12 cellular contexts compared by ENCODE assay signal in the genomic region with DNA sequence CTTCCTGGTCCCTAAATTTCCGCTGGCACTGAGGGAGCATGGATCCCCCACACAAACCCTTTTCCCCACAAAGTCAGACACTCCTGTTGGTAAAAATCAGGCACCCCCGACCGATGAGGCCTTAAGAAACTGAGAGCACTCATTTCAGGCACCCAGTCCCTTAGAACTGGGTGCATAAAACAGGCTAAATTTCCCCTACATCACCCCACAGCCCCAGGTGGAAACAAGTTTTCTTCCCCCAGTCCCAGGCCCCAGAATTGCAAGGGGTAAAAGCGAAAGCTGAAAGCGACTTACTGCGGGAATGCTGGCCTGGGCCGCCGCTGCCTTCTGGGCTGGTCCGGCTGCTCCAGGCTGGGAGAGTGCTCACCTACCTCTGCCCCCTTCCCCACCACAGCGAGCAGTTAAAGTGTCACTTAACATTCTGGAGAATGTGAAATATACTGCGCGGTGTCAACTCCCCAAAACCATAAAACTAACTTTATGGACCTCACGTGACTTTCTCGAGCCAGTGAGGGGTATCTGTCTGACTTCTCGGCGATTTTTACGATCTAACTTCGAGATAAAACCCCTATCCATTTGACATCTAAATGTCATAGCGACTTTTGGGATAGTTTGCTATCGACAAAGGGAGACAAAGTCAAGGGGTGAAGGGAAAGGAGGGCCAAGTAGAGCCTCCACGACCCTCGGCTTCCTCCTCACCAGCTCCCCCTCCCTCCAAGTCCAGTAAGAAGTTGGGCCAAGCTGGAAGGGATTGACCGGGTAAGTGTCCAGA. TPM values are rescaled to one million over a fixed set of nuclear protein-coding genes. Genes with fewer than 3 reads are reported as not detected.
DNase-seq lines count a peak whose midpoint lies in the region; ATAC-seq and TF ChIP-seq lines count a peak whose summit lies in the region.
"Had no signal": no experiment of that assay in that cellular context is flagged by ENCODE, and none has a peak within 500 bp of the region (broad histone marks: within the 10 kb centered on the region; RNA-seq: fewer than 3 reads in every experiment).

Gene HOXB3 (minus strand): TSS at position 411 of the 772 bp plus-strand sequence. CDS start 37,767 bp downstream, outside the sequence.

- H3K36me3 Mint-ChIP-seq in CD14-positive monocyte (peaks cover 8 to 40% of the 10 kb centered on the region in 2 donors), neural progenitor cell (no peaks in the 10 kb centered on the region)

- no peak within 1 kb of the TSS for H3K9ac ChIP-seq in neural progenitor cell
- H3K9ac ChIP-seq: KMS-11 had no signal

- ATAC-seq in HG03108 (IDR thresholded peaks at IDR 0.05; ENCODE audit: unreplicated experiment) (no peak), GM19452 (IDR thresholded peaks at IDR 0.05; ENCODE audit: unreplicated experiment) (no peak)
- ATAC-seq: heart left ventricle had no signal

- H3K9me3 Mint-ChIP-seq in CD14-positive monocyte (peaks cover 0 to 33% (median 18%) of the 10 kb centered on the region in 7 donors), neural progenitor cell (peaks cover 11% of the 10 kb centered on the region)

- intact Hi-C loops in CD14-positive monocyte (cut with micrococcal nuclease) (loop anchor here (5.0 kb wide), 2 partner anchors 98 to 253 kb away; no protein-coding TSS in a partner anchor), esophagus muscularis mucosa (cut with DNase I) (loop anchor here (5.0 kb wide), 1 partner anchor 253 kb away; no protein-coding TSS in a partner anchor)

- TF ChIP-seq EP300 in esophagus muscularis mucosa (IDR thresholded peaks at IDR 0.05) = no peak

- H3K4me2 ChIP-seq in neural progenitor cell = no peak within 1 kb of the TSS
- H3K4me2 ChIP-seq: KMS-11 had no signal

- H3K4me3 Mint-ChIP-seq in CD14-positive monocyte (peak within 1 kb of the TSS; percentile 65 to 99), neural progenitor cell (peak within 1 kb of the TSS; percentile 58)

- TF ChIP-seq CTCF in CD14-positive monocyte (IDR thresholded peaks at IDR 0.05) (no peak), esophagus muscularis mucosa (IDR thresholded peaks at IDR 0.05) (no peak), neural progenitor cell (IDR thresholded peaks at IDR 0.05) (no peak)

- no peak within 1 kb of the TSS for H3K27ac Mint-ChIP-seq in CD14-positive monocyte
- H3K27ac Mint-ChIP-seq in neural progenitor cell = no peak within 1 kb of the TSS

- H3K27me3 Mint-ChIP-seq in CD14-positive monocyte (ENCODE audit: low read depth in 3 of 3) (peaks cover 100% of the 10 kb centered on the region in 3 donors), neural progenitor cell (ENCODE audit: insufficient read depth, low read depth) (peaks cover 97% of the 10 kb centered on the region)

- H4K20me1 ChIP-seq in neural progenitor cell (ENCODE audit: low read depth) = peaks cover 92% of the 10 kb centered on the region

- H3F3A ChIP-seq in neural progenitor cell (ENCODE audit: low read depth) = no peaks in the 10 kb centered on the region

- H3K4me1 Mint-ChIP-seq in CD14-positive monocyte (peaks cover 59% of the 10 kb centered on the region), neural progenitor cell (peaks cover 11% of the 10 kb centered on the region)

- TF ChIP-seq POLR2A in esophagus muscularis mucosa (IDR thresholded peaks at IDR 0.05; ENCODE audit: low read depth) = no peak

- H3K4me1 ChIP-seq in esophagus muscularis mucosa (peaks cover 35 to 57% (median 48%) of the 10 kb centered on the region in 4 donors), neural progenitor cell (no peaks in the 10 kb centered on the region)

- H3K27ac ChIP-seq in esophagus muscularis mucosa (replicated peaks in 1 of 4) (peak within 1 kb of the TSS in 2 of 4 donors; percentile 13 to 91), neural progenitor cell (no peak within 1 kb of the TSS)
- H3K27ac ChIP-seq: KMS-11 had no signal

- 81% methylated on average over 23 of the region's 23 CpGs for WGBS in esophagus muscularis mucosa

- H3K9me3 ChIP-seq in esophagus muscularis mucosa (no peaks in the 10 kb centered on the region), neural progenitor cell (ENCODE audit: low read depth) (no peaks in the 10 kb centered on the region)
- H3K9me3 ChIP-seq: heart left ventricle had no signal

- H3K27me3 ChIP-seq in esophagus muscularis mucosa (peaks cover 0 to 34% (median 4%) of the 10 kb centered on the region in 4 donors), neural progenitor cell (peaks cover 100% of the 10 kb centered on the region)

- no peak within 1 kb of the TSS for H2AFZ ChIP-seq in neural progenitor cell (replicated peaks)

- peak within 1 kb of the TSS in 2 of 4 donors; percentile 8 to 28 for H3K4me3 ChIP-seq in esophagus muscularis mucosa
- no peak within 1 kb of the TSS for H3K4me3 ChIP-seq in neural progenitor cell
- H3K4me3 ChIP-seq: heart left ventricle had no signal

- H3K36me3 ChIP-seq in esophagus muscularis mucosa = no peaks in the 10 kb centered on the region
- H3K36me3 ChIP-seq in neural progenitor cell = no peaks in the 10 kb centered on the region
- H3K36me3 ChIP-seq: heart left ventricle had no signal

- no peaks in the 10 kb centered on the region for H3K79me2 ChIP-seq in neural progenitor cell (ENCODE audit: low read depth)

- DNase-seq in CD14-positive monocyte (ENCODE audit: low spot score) = no peak
- peak; percentile 69 for DNase-seq in HuH-7 (ENCODE audit: low spot score)
- DNase-seq in esophagus muscularis mucosa (ENCODE audit: extremely low spot score) = no peak
- no peak for DNase-seq in neural progenitor cell (ENCODE audit: low spot score)
- DNase-seq in OCI-M1 (lab: John Stamatoyannopoulos, UW) = no peak
- DNase-seq in stimulated activated CD8-positive, alpha-beta memory T cell treated with anti-CD3 and anti-CD28 coated beads, Interleukin-4, amount 100 ng/mL, for 48 hours = no peak
- DNase-seq: activated CD4-positive, alpha-beta T cell treated with anti-CD3 and anti-CD28 coated beads for 4 hours; anterior cingulate cortex; heart left ventricle had no signal

RNA-seq across cellular contexts. Expression of gene HOXB3, which starts in this region (rescaled TPM):
- not detected for polyA plus RNA-seq in CD14-positive monocyte
- 10 to 100 TPM; 10.8 to 34.9 (median 28.7) TPM for total RNA-seq in esophagus muscularis mucosa
- not detected in 2 replicates for total RNA-seq in neural progenitor cell (ENCODE audit: low replicate concordance)

Comparison
In these comparisons a context has a peak if more than half of its experiments do, and no peak if none do; other contexts are left out.
1. RNA of gene HOXB3 (total RNA-seq): 10.8 to 34.9 TPM in esophagus muscularis mucosa; not detected in neural progenitor cell; every median in the first group is over 10 times any median in the second.